18 cellular contexts compared by ENCODE assay signal in genomic region chr11:66686801-66687750, GRCh38. TPM values are rescaled to one million over a fixed set of nuclear protein-coding genes. Genes with fewer than 3 reads are reported as not detected.
DNase-seq lines count a peak whose midpoint lies in the region; ATAC-seq and TF ChIP-seq lines count a peak whose summit lies in the region.
"Had no signal": no experiment of that assay in that cellular context is flagged by ENCODE, and none has a peak within 500 bp of the region (broad histone marks: within the 10 kb centered on the region; RNA-seq: fewer than 3 reads in every experiment).

No MANE protein-coding gene starts in this region.

- no peaks in the 10 kb centered on the region for H3K9me3 ChIP-seq in CD4-positive, alpha-beta T cell (ENCODE audit: control insufficient read depth, low read length)

- POLR2A ChIA-PET in RWPE1 (lab: Yijun Ruan, JAX; ENCODE audit: low non-redundant PET), result interaction anchor here (1.5 kb wide), 1 partner anchor 10 kb away, joined by 9 read pairs; the partner anchor contains the start of gene RBM4B
- POLR2A ChIA-PET in CD4-positive, alpha-beta T cell (lab: Charles Lee), result no interaction called here

- CTCF ChIA-PET in RWPE1 (lab: Yijun Ruan, JAX), result interaction anchor here (0.6 to 1.0 kb wide), 3 partner anchors 58 to 278 kb away, joined by 3 to 4 read pairs (median 3); no protein-coding TSS in a partner anchor
- CTCF ChIA-PET in CD4-positive, alpha-beta T cell (lab: Charles Lee), result no interaction called here

- TF ChIP-seq CTCF in RWPE1 (conservative IDR thresholded peaks at IDR 0.05; ENCODE audit: low read depth) (no peak), foreskin keratinocyte (conservative IDR thresholded peaks at IDR 0.05) (no peak)
- TF ChIP-seq CTCF in CD4-positive, alpha-beta T cell (IDR thresholded peaks at IDR 0.05), result no peak

- peak; percentile 89 for ATAC-seq in foreskin keratinocyte
- no peak for ATAC-seq in CD4-positive, alpha-beta T cell (ENCODE audit: poor library complexity)
- ATAC-seq: activated T-cell treated with anti-CD3 and anti-CD28 coated beads, Interleukin-2, amount 50 U/mL, for 72 hours had no signal

- H3K36me3 Mint-ChIP-seq in CD4-positive, alpha-beta T cell (ENCODE audit: low read depth), result no peaks in the 10 kb centered on the region

- no peak overlapping the region for H3K4me3 ChIP-seq in H7 (ENCODE audit: insufficient read depth, low read depth, low read length)
- no peak overlapping the region for H3K4me3 ChIP-seq in skin epidermis

- no peak overlapping the region for H3K27ac Mint-ChIP-seq in CD4-positive, alpha-beta T cell
- H3K27ac Mint-ChIP-seq: activated CD4-positive, alpha-beta memory T cell treated with anti-CD3 and anti-CD28 coated beads, Interleukin-2, amount 10 ng/mL, durations not matched to agents 7 days and 5 days; activated T-cell treated with anti-CD3 and anti-CD28 coated beads, Interleukin-2, amount 50 U/mL, for 72 hours; B cell had no signal

- H3K9me3 Mint-ChIP-seq in CD4-positive, alpha-beta T cell, result no peaks in the 10 kb centered on the region
- H3K9me3 Mint-ChIP-seq: activated CD4-positive, alpha-beta memory T cell treated with anti-CD3 and anti-CD28 coated beads, Interleukin-2, amount 10 ng/mL, durations not matched to agents 7 days and 5 days; activated T-cell treated with anti-CD3 and anti-CD28 coated beads, Interleukin-2, amount 50 U/mL, for 72 hours had no signal

- intact Hi-C loops in CD4-positive, alpha-beta T cell (cut with DNase I, micrococcal nuclease), result no loop called here

- peak overlapping the region; percentile 96 for H3K27ac ChIP-seq in RWPE1
- peak overlapping the region; percentile 83 for H3K27ac ChIP-seq in foreskin keratinocyte
- peak overlapping the region in 18 of 21 experiments; percentile 29 to 87 (median 70) for H3K27ac ChIP-seq in skin epidermis
- no peak overlapping the region for H3K27ac ChIP-seq in CD4-positive, alpha-beta T cell (ENCODE audit: low read depth, low read length)

- H3K4me1 ChIP-seq in foreskin keratinocyte, result peaks cover 8% of the 10 kb centered on the region

- H3K27me3 ChIP-seq in H7 (ENCODE audit: control insufficient read depth, insufficient read depth, low read length), result no peaks in the 10 kb centered on the region
- H3K27me3 ChIP-seq in foreskin keratinocyte, result no peaks in the 10 kb centered on the region
- no peaks in the 10 kb centered on the region for H3K27me3 ChIP-seq in CD4-positive, alpha-beta T cell (ENCODE audit: control insufficient read depth, insufficient read depth, low read length)

- no peaks in the 10 kb centered on the region for H3K4me1 Mint-ChIP-seq in CD4-positive, alpha-beta T cell (ENCODE audit: low read depth)
- H3K4me1 Mint-ChIP-seq: activated CD4-positive, alpha-beta memory T cell treated with anti-CD3 and anti-CD28 coated beads, Interleukin-2, amount 10 ng/mL, durations not matched to agents 7 days and 5 days; B cell had no signal

- peak; percentile 41 for DNase-seq in H7
- DNase-seq in RWPE1 (ENCODE audit: low spot score), result peak; percentile 81
- DNase-seq in foreskin keratinocyte, result peak; percentile 92 to 96
- DNase-seq in activated T-cell treated with anti-CD3 and anti-CD28 coated beads for 4 hours, result no peak
- no peak for DNase-seq in CD4-positive, alpha-beta T cell
- DNase-seq in activated T-cell treated with anti-CD3 and anti-CD28 coated beads, Interleukin-2, amount 50 U/mL, for 1 hour, result no peak
- DNase-seq: activated CD4-positive, alpha-beta memory T cell treated with anti-CD3 and anti-CD28 coated beads, Interleukin-2, amount 10 ng/mL, durations not matched to agents 7 days and 5 days; activated T-cell treated with anti-CD3 and anti-CD28 coated beads, Interleukin-2, amount 50 U/mL, for 72 hours; DMS153; effector memory CD4-positive, alpha-beta T cell; Karpas-422; kidney glomerular epithelial cell; NCI-H1105; occipital lobe; stimulated activated CD4-positive, alpha-beta T cell treated with anti-CD3 and anti-CD28 coated beads, Interleukin-4, amount 100 ng/mL, for 1 hour; T-helper 1 cell had no signal

- H3K36me3 ChIP-seq in H7 (replicated peaks; ENCODE audit: control insufficient read depth, insufficient read depth, low read length), result peaks cover 1% of the 10 kb centered on the region

- H3K27me3 Mint-ChIP-seq in CD4-positive, alpha-beta T cell, result no peaks in the 10 kb centered on the region
- H3K27me3 Mint-ChIP-seq: B cell had no signal

- no peak overlapping the region for H3K4me3 Mint-ChIP-seq in CD4-positive, alpha-beta T cell
- H3K4me3 Mint-ChIP-seq: activated CD4-positive, alpha-beta memory T cell treated with anti-CD3 and anti-CD28 coated beads, Interleukin-2, amount 10 ng/mL, durations not matched to agents 7 days and 5 days; activated T-cell treated with anti-CD3 and anti-CD28 coated beads, Interleukin-2, amount 50 U/mL, for 72 hours; B cell had no signal

RNA-seq across cellular contexts. Expression of gene RBM4B, which starts 9.4 kb away (rescaled TPM):
- total RNA-seq in H7 (2014; rRNA removed; shearing (Covaris generic)), result 13.1 and 21.8 TPM in 2 replicates
- total RNA-seq in foreskin keratinocyte, result 18.2 and 18.6 TPM in 2 replicates
- polyA plus RNA-seq in foreskin keratinocyte, result 12.7 and 14.1 TPM in 2 replicates
- 1 to 10 TPM; 3.8 to 5.1 TPM for total RNA-seq in CD4-positive, alpha-beta T cell

RNA-seq across cellular contexts. Expression of gene SPTBN2, which starts 41.9 kb away (rescaled TPM):
- 39.2 and 51.2 TPM in 2 replicates for total RNA-seq in H7 (2014; rRNA removed; shearing (Covaris generic))
- total RNA-seq in foreskin keratinocyte, result 20.9 and 22.9 TPM in 2 replicates
- 10.9 and 12.5 TPM in 2 replicates for polyA plus RNA-seq in foreskin keratinocyte
- total RNA-seq in CD4-positive, alpha-beta T cell, result not detected

RNA-seq across cellular contexts. Expression of gene RBM4, which starts 48.6 kb away (rescaled TPM):
- total RNA-seq in H7 (2014; rRNA removed; shearing (Covaris generic)), result 120 and 134 TPM in 2 replicates
- total RNA-seq in foreskin keratinocyte, result 99.1 and 103 TPM in 2 replicates
- 108 and 115 TPM in 2 replicates for polyA plus RNA-seq in foreskin keratinocyte
- 100 to 1,000 TPM; 194 to 197 TPM for total RNA-seq in CD4-positive, alpha-beta T cell

Comparison
In these comparisons a context has a peak if more than half of its experiments do, and no peak if none do; other contexts are left out.
1. DNase-seq: peak in H7 (single experiment), RWPE1 (single experiment) and foreskin keratinocyte (2 of 2); none in activated T-cell treated with anti-CD3 and anti-CD28 coated beads for 4 hours (single experiment), CD4-positive, alpha-beta T cell (0 of 10) and activated T-cell treated with anti-CD3 and anti-CD28 coated beads, Interleukin-2, amount 50 U/mL, for 1 hour (single experiment).
2. RNA of gene SPTBN2, which starts 41.9 kb away (total RNA-seq): 39.2 to 51.2 TPM in H7 and 20.9 to 22.9 TPM in foreskin keratinocyte; not detected in CD4-positive, alpha-beta T cell; every median in the first group is over 10 times any median in the second.